In genomic region chr18:11972371-11973174, GRCh38 we compare ENCODE assay signal across 23 cellular contexts.
"Had no signal": no experiment of that assay in that cellular context is flagged by ENCODE, and none has a peak within 500 bp of the region (broad histone marks: within the 10 kb centered on the region; RNA-seq: fewer than 3 reads in every experiment).

No MANE protein-coding gene starts in this region.

- H3K4me3 ChIP-seq: dorsolateral prefrontal cortex, thyroid gland had no signal

- H3K36me3 ChIP-seq: thyroid gland had no signal

- DNase-seq: activated CD4-positive, alpha-beta T cell treated with anti-CD3 and anti-CD28 coated beads, Interleukin-2, amount 10 ng/mL, durations not matched to agents 7 days and 5 days; activated CD8-positive, alpha-beta memory T cell treated with anti-CD3 and anti-CD28 coated beads, Interleukin-2, amount 50 U/mL, for 48 hours; activated effector memory CD4-positive, alpha-beta T cell treated with Interleukin-2 at 50 U/mL for 16 hours; activated naive CD4-positive, alpha-beta T cell treated with anti-CD3 and anti-CD28 coated beads, Interleukin-2, amount 10 ng/mL, durations not matched to agents 7 days and 5 days; activated naive CD8-positive, alpha-beta T cell treated with anti-CD3 and anti-CD28 coated beads, Interleukin-2, amount 50 U/mL, for 24 hours; activated T-cell treated with anti-CD3 and anti-CD28 coated beads, Interleukin-2, amount 50 U/mL, for 48 hours; anterior cingulate cortex; central memory CD4-positive, alpha-beta T cell; dorsolateral prefrontal cortex; endodermal cell; foreskin melanocyte; kidney glomerular epithelial cell; left ventricle myocardium superior; mesenchymal stem cell; naive thymus-derived CD4-positive, alpha-beta T cell; stimulated activated CD4-positive, alpha-beta T cell treated with anti-CD3 and anti-CD28 coated beads, Interleukin-4, amount 100 ng/mL, for 4 hours; stimulated activated naive B cell treated with anti-CD40 and anti-IgM and Interleukin-4, amounts not matched to agents 10 μg/mL and 1 μg/mL and 100 μg/mL, for 72 hours; T-helper 1 cell; thyroid gland had no signal

- H3K27ac ChIP-seq: dorsolateral prefrontal cortex, epithelial cell of prostate, parathyroid adenoma, thyroid gland had no signal

- ATAC-seq: activated CD4-positive, CD25-positive, alpha-beta regulatory T cell treated with anti-CD3 and anti-CD28 coated beads, Interleukin-2, amount 50 U/mL, for 24 hours; activated naive CD8-positive, alpha-beta T cell treated with anti-CD3 and anti-CD28 coated beads, Interleukin-2, amount 50 U/mL, for 24 hours; left ventricle myocardium superior; naive thymus-derived CD4-positive, alpha-beta T cell; sciatic nerve; stimulated activated naive B cell treated with anti-CD40 and anti-IgM and Interleukin-4, amounts not matched to agents 10 μg/mL and 1 μg/mL and 100 μg/mL, for 72 hours had no signal

- H3K9me3 ChIP-seq: thyroid gland had no signal

- H3K4me1 ChIP-seq: parathyroid adenoma, thyroid gland had no signal

- H3K27me3 ChIP-seq: dorsolateral prefrontal cortex, thyroid gland had no signal
